ENCODE assay signal across 1 cellular context in the genomic region with DNA sequence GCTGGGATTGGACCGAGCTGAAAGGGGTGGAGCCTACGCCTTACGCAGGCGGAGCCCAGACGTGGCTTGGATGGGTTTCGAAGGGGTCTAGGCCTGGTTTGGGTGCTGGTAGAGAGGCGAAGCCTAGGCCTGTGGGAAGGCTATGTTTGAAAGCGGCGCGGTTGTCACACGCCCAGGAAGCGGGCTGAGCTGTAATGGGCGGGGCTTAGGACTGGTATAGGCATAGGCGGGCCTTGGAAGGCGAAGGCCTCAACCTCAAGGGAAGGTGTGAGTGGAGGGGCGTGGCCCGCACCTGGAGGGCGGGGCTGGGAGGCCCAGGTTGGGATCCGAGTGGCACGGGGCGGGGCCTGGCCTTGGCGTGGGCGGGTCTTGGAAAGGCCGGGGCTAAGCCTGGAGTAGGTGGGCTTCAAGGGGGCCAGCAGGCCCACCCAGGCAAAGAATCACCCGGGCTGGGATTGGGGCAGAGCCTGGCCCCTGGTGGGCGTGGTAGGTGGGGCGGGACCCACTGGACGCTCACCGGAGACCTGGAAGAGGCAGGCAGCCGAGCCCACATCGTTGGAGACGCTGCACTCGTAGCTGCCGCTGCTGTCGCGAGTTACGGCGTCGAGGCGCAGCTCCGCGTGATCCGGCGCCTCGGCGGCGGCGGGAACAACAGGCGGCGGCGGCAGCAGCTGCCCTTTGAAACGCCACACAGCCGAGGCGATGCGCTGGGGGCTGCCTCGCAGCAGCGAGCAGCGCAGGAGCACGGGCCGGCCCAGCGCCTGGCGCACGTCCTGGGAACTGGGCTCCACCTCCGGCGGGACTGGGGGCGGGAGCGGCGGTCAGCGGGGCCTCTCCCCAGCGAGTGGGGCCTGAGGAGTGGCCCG.
TF ChIP-seq lines count a peak whose summit lies in the region.

No MANE protein-coding gene starts in this region.

TF ChIP-seq in H1, 55 proteins besides CTCF, POLR2A, EP300 and RAD21:
- 0 out of 2 replicates have a peak, but pooled peaks have one; percentile 49 for TF ChIP-seq GTF2F1 (IDR thresholded peaks at IDR 0.05; ENCODE audit: borderline replicate concordance, low read depth, low read length)
- TF ChIP-seq, protein P1, sequence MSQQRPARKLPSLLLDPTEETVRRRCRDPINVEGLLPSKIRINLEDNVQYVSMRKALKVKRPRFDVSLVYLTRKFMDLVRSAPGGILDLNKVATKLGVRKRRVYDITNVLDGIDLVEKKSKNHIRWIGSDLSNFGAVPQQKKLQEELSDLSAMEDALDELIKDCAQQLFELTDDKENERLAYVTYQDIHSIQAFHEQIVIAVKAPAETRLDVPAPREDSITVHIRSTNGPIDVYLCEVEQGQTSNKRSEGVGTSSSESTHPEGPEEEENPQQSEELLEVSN (IDR thresholded peaks at IDR 0.05): peak; percentile 100
- peak; percentile 54 for TF ChIP-seq RNF2 (IDR thresholded peaks at IDR 0.05; ENCODE audit: borderline replicate concordance, low read depth, low read length, missing control alignments, poor library complexity, severe bottlenecking)
- TF ChIP-seq CBX5 (IDR thresholded peaks at IDR 0.05; ENCODE audit: low read depth, low read length): no peak
- TF ChIP-seq BACH1 (IDR thresholded peaks at IDR 0.05; ENCODE audit: low read length): no peak
- 0 out of 2 replicates have a peak, but pooled peaks have one; percentile 30 for TF ChIP-seq POLR2AphosphoS5 (IDR thresholded peaks at IDR 0.05; ENCODE audit: low read depth, low read length)
- peak; percentile 68; the same call in 1 of the 2 replicates for TF ChIP-seq CREB1 (IDR thresholded peaks at IDR 0.05)
- no peak for TF ChIP-seq KDM5A (IDR thresholded peaks at IDR 0.05; ENCODE audit: low read length)
- TF ChIP-seq USF2 (IDR thresholded peaks at IDR 0.05; ENCODE audit: low read length): peak; percentile 49
- TF ChIP-seq SIX5 (IDR thresholded peaks at IDR 0.05; ENCODE audit: low read depth, low read length): no peak
- TF ChIP-seq CHD2 (IDR thresholded peaks at IDR 0.05; ENCODE audit: low read length): peak; percentile 62; the same call in 1 of the 2 replicates
- peak; percentile 17 to 39; a peak in 1 of 4 replicates for TF ChIP-seq HDAC2 (IDR thresholded peaks at IDR 0.05; ENCODE audit: borderline replicate concordance in 1 of 2, low read depth in 2 of 2, low read length in 2 of 2)
- TF ChIP-seq TBP (IDR thresholded peaks at IDR 0.05; ENCODE audit: low read depth, low read length): 0 out of 2 replicates have a peak, but pooled peaks have one; percentile 18
- 0 out of 2 replicates have a peak, but pooled peaks have one; percentile 34 for TF ChIP-seq TAF1 (IDR thresholded peaks at IDR 0.05; ENCODE audit: low read depth, low read length)
- peak; percentile 86 for TF ChIP-seq SP4 (IDR thresholded peaks at IDR 0.05; ENCODE audit: low read length)
- TF ChIP-seq NANOG (IDR thresholded peaks at IDR 0.05; ENCODE audit: insufficient read depth, low read depth, low read length, poor library complexity, severe bottlenecking): no peak
- peak; percentile 85 for TF ChIP-seq KDM4A (IDR thresholded peaks at IDR 0.05; ENCODE audit: low read depth, low read length, severe bottlenecking)
- TF ChIP-seq, protein P2, sequence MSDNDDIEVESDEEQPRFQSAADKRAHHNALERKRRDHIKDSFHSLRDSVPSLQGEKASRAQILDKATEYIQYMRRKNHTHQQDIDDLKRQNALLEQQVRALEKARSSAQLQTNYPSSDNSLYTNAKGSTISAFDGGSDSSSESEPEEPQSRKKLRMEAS (IDR thresholded peaks at IDR 0.05): peak; percentile 99
- no peak for TF ChIP-seq ATF3 (IDR thresholded peaks at IDR 0.05; ENCODE audit: insufficient read depth, low read depth, low read length)
- TF ChIP-seq TCF12 (IDR thresholded peaks at IDR 0.05; ENCODE audit: low read depth, low read length): peak; percentile 37; the same call in 1 of the 2 replicates
- peak; percentile 46; the same call in 1 of the 2 replicates for TF ChIP-seq RBBP5 (IDR thresholded peaks at IDR 0.05; ENCODE audit: borderline replicate concordance, low read depth, low read length)
- no peak for TF ChIP-seq FOSL1 (IDR thresholded peaks at IDR 0.05; ENCODE audit: insufficient read depth, low read depth, low read length)
- TF ChIP-seq ASH2L (IDR thresholded peaks at IDR 0.05; ENCODE audit: low read length): no peak
- TF ChIP-seq ZNF274 (IDR thresholded peaks at IDR 0.05; ENCODE audit: borderline replicate concordance, extremely low read depth, low read length): no peak
- peak; percentile 82; the same call in 1 of the 2 replicates for TF ChIP-seq EGR1 (IDR thresholded peaks at IDR 0.05; ENCODE audit: borderline replicate concordance, low read depth, low read length)
- TF ChIP-seq GABPA (IDR thresholded peaks at IDR 0.05; ENCODE audit: borderline replicate concordance, insufficient read depth, low read length): 0 out of 2 replicates have a peak, but pooled peaks have one; percentile 34
